Comparison of ENCODE assay signal across 10 cellular contexts in genomic region chr3:111012388-111013248, GRCh38. TPM values are rescaled to one million over a fixed set of nuclear protein-coding genes. Genes with fewer than 3 reads are reported as not detected.
DNase-seq lines count a peak whose midpoint lies in the region; ATAC-seq, FAIRE-seq and TF ChIP-seq lines count a peak whose summit lies in the region.
"Had no signal": no experiment of that assay in that cellular context is flagged by ENCODE, and none has a peak within 500 bp of the region (broad histone marks: within the 10 kb centered on the region; RNA-seq: fewer than 3 reads in every experiment).

No MANE protein-coding gene starts in this region.

- no peak overlapping the region for H3K23ac ChIP-seq in mesendoderm (ENCODE audit: low read length)

- H3K27me3 ChIP-seq in DND-41 (ENCODE audit: insufficient read depth, low read length, poor library complexity) (no peaks in the 10 kb centered on the region), GM12878 (replicated peaks in 1 of 2; ENCODE audit: control insufficient read depth in 2 of 2, insufficient read depth in 2 of 2, low read length in 1 of 2) (no peaks in the 10 kb centered on the region), mesendoderm (ENCODE audit: insufficient read depth, low read length, poor library complexity) (no peaks in the 10 kb centered on the region)

- SMC1A ChIA-PET in GM12878 (lab: Charles Lee; ENCODE audit: uncharacterized antibody, unreplicated experiment): no interaction called here

- CTCF ChIA-PET in GM12878 (lab: Yijun Ruan, JAX): interaction anchor here (0.5 to 1.3 kb wide), 2 partner anchors 55 to 71 kb away, joined by 3 to 4 read pairs; no protein-coding TSS in a partner anchor

- H2BK120ac ChIP-seq in mesendoderm (ENCODE audit: low read depth, low read length): no peak overlapping the region

- H4K5ac ChIP-seq in mesendoderm (ENCODE audit: low read length): no peak overlapping the region

- H2BK5ac ChIP-seq in mesendoderm (ENCODE audit: low read length): no peak overlapping the region

- H3K4ac ChIP-seq in mesendoderm (ENCODE audit: low read depth, low read length): no peak overlapping the region

- peak; percentile 65 for ATAC-seq in DND-41 (ENCODE audit: insufficient read depth, low read depth)
- ATAC-seq in GM12878: peak; percentile 40; the same call in 1 of the 3 replicates
- ATAC-seq in HG02973 (IDR thresholded peaks at IDR 0.05; ENCODE audit: unreplicated experiment): no peak

- no peaks in the 10 kb centered on the region for H3K79me1 ChIP-seq in mesendoderm (ENCODE audit: low read length)

- TF ChIP-seq RAD21 in GM12878 (IDR thresholded peaks at IDR 0.05; ENCODE audit: insufficient read depth, low read depth, low read length): peak; percentile 25; the same call in 1 of the 2 replicates

- no peak overlapping the region for H3K4me2 ChIP-seq in DND-41 (ENCODE audit: insufficient read depth, low read length)
- H3K4me2 ChIP-seq in GM12878 (ENCODE audit: control insufficient read depth, insufficient read depth): no peak overlapping the region
- H3K4me2 ChIP-seq in mesendoderm (ENCODE audit: low read length): no peak overlapping the region

- H4K20me1 ChIP-seq in DND-41 (ENCODE audit: insufficient read depth, low read length) (no peaks in the 10 kb centered on the region), GM12878 (ENCODE audit: control insufficient read depth, insufficient read depth) (no peaks in the 10 kb centered on the region)

- no peaks in the 10 kb centered on the region for H3K36me3 ChIP-seq in DND-41 (ENCODE audit: insufficient read depth, low read length)
- H3K36me3 ChIP-seq in GM12878 (ENCODE audit: control insufficient read depth in 2 of 2, insufficient read depth in 2 of 2, low read length in 1 of 2): no peaks in the 10 kb centered on the region
- no peaks in the 10 kb centered on the region for H3K36me3 ChIP-seq in mesendoderm (ENCODE audit: control insufficient read depth, insufficient read depth, low read length)

- intact Hi-C loops in GM12878 (cut with micrococcal nuclease; ENCODE audit: unreplicated experiment) (no loop called here), lower leg skin (cut with DNase I; ENCODE audit: low total_unique reads) (no loop called here)

- no peak overlapping the region for H3K18ac ChIP-seq in mesendoderm (ENCODE audit: low read length)

- RAD21 ChIA-PET in GM12878 (lab: Charles Lee; ENCODE audit: unreplicated experiment): no interaction called here

- peak; percentile 24 for DNase-seq in DND-41
- peak; percentile 74 for DNase-seq in HuH-7 (ENCODE audit: low spot score)
- DNase-seq in GM12878 (ENCODE audit: low read depth, low spot score): no peak
- peak; percentile 59 for DNase-seq in mesendoderm
- DNase-seq in T1000 (lab: John Stamatoyannopoulos, UW): no peak
- no peak for DNase-seq in lower leg skin (ENCODE audit: low spot score in 2 of 2)
- DNase-seq in NCI-H1105 (lab: John Stamatoyannopoulos, UW): no peak
- DNase-seq: activated effector memory CD4-positive, alpha-beta T cell treated with anti-CD3 and anti-CD28 coated beads, Interleukin-2, amount 50 U/mL, for 16 hours; GOT3 had no signal

- no peaks in the 10 kb centered on the region for H3K79me2 ChIP-seq in DND-41 (ENCODE audit: insufficient read depth, low read length)
- H3K79me2 ChIP-seq in GM12878 (ENCODE audit: control insufficient read depth, insufficient read depth, low read length): no peaks in the 10 kb centered on the region
- no peaks in the 10 kb centered on the region for H3K79me2 ChIP-seq in mesendoderm (ENCODE audit: control insufficient read depth, insufficient read depth, low read length)

- WGBS in GM12878 (ENCODE audit: insufficient coverage, insufficient replicate concordance, low lambda C conversion rate, missing lambda C conversion rate): 7% methylated on average over 6 of the region's 7 CpGs
- WGBS in mesendoderm (ENCODE audit: extremely low coverage, insufficient coverage, low lambda C conversion rate): no CpG with 5 or more reads among the region's 7 CpGs
- WGBS in lower leg skin, 2 donors: 56 to 72% methylated on average over 6 to 7 of the region's 7 CpGs

- H3K27ac ChIP-seq in DND-41 (ENCODE audit: low read length) (no peak overlapping the region), GM12878 (ENCODE audit: control insufficient read depth, insufficient read depth) (no peak overlapping the region), mesendoderm (ENCODE audit: low read depth, low read length) (no peak overlapping the region)

- H2BK15ac ChIP-seq in mesendoderm (replicated peaks; ENCODE audit: low read depth): no peak overlapping the region

- no peaks in the 10 kb centered on the region for H3K4me1 ChIP-seq in DND-41 (ENCODE audit: insufficient read depth, low read length)
- no peaks in the 10 kb centered on the region for H3K4me1 ChIP-seq in GM12878 (ENCODE audit: control insufficient read depth, insufficient read depth, low read length)
- no peaks in the 10 kb centered on the region for H3K4me1 ChIP-seq in mesendoderm (ENCODE audit: control insufficient read depth, low read depth, low read length)

- H2AFZ ChIP-seq in DND-41 (ENCODE audit: low read depth, low read length) (no peak overlapping the region), GM12878 (ENCODE audit: control insufficient read depth, low read depth, low read length) (no peak overlapping the region)

- TF ChIP-seq EP300 in GM12878 (IDR thresholded peaks at IDR 0.05; ENCODE audit: borderline replicate concordance in 1 of 2, control insufficient read depth in 1 of 2, low read depth in 2 of 2, low read length in 2 of 2): no peak

- POLR2A ChIA-PET in GM12878 (lab: Charles Lee): no interaction called here

- H3K4me3 ChIP-seq in DND-41 (ENCODE audit: low read depth in 1 of 2, low read length in 2 of 2) (no peak overlapping the region), GM12878 (no peak overlapping the region), mesendoderm (ENCODE audit: low read length) (no peak overlapping the region), lower leg skin (ENCODE audit: low read depth, poor library complexity, severe bottlenecking) (no peak overlapping the region)

- FAIRE-seq in GM12878 (lab: Jason Lieb, UNC): no peak

- no peaks in the 10 kb centered on the region for H3K9me3 ChIP-seq in DND-41 (ENCODE audit: insufficient read depth, low read length, severe bottlenecking)
- no peaks in the 10 kb centered on the region for H3K9me3 ChIP-seq in GM12878 (replicated peaks; ENCODE audit: control insufficient read depth, insufficient read depth, low read length)

- no TSS peak for BruUV-seq in GM12878 (replicated peaks; lab: Mats Ljungman, UMichigan)

- TF ChIP-seq CTCF in DND-41 (IDR thresholded peaks at IDR 0.05; ENCODE audit: borderline replicate concordance, extremely low read depth, low read length, poor library complexity, severe bottlenecking): peak; percentile 58
- no peak for TF ChIP-seq CTCF in GM12878 (IDR thresholded peaks at IDR 0.05 in 2 of 3, conservative IDR thresholded peaks at IDR 0.05 in 1 of 3; ENCODE audit: control insufficient read depth in 2 of 3, extremely low read depth in 1 of 3, insufficient read depth in 1 of 3, low read depth in 3 of 3, low read length in 3 of 3)
- TF ChIP-seq CTCF in lower leg skin (IDR thresholded peaks at IDR 0.05): no peak

- no peak overlapping the region for H3K9ac ChIP-seq in DND-41 (ENCODE audit: low read depth, low read length)
- no peak overlapping the region for H3K9ac ChIP-seq in GM12878 (ENCODE audit: control insufficient read depth, insufficient read depth, low read length)
- H3K9ac ChIP-seq in mesendoderm (ENCODE audit: low read length): no peak overlapping the region

- H3K56ac ChIP-seq in mesendoderm (ENCODE audit: low read length): no peak overlapping the region

- no peak overlapping the region for H2AK5ac ChIP-seq in mesendoderm (ENCODE audit: low read length)

- H4K8ac ChIP-seq in mesendoderm (ENCODE audit: low read depth, low read length): no peak overlapping the region

- TF ChIP-seq POLR2A in GM12878 (IDR thresholded peaks at IDR 0.05; ENCODE audit: low read depth, low read length) (no peak), lower leg skin (IDR thresholded peaks at IDR 0.05) (no peak)

- in situ Hi-C loops in GM12878 (cut with MboI): no loop called here

TF ChIP-seq in GM12878, 131 proteins besides CTCF, POLR2A, EP300 and RAD21 (continues in another document):
- TF ChIP-seq SP1 (IDR thresholded peaks at IDR 0.05; ENCODE audit: low read depth, low read length): no peak
- TF ChIP-seq SREBF1 (IDR thresholded peaks at IDR 0.05; ENCODE audit: low read length): no peak
- no peak for TF ChIP-seq IKZF2 (IDR thresholded peaks at IDR 0.05)
- TF ChIP-seq RFX5 (IDR thresholded peaks at IDR 0.05; ENCODE audit: low read depth, low read length): no peak
- TF ChIP-seq SMAD5 (IDR thresholded peaks at IDR 0.05; ENCODE audit: low read depth): no peak

RNA-seq across cellular contexts. Expression of gene NECTIN3, which starts 59.0 kb away (rescaled TPM):
- not detected in 2 replicates for total RNA-seq in GM12878 (2013; cell fraction: nucleolus; rRNA removed)
- total RNA-seq in GM12878 (2014; rRNA removed): not detected in 2 replicates
- not detected in 2 replicates for total RNA-seq in GM12878 (2014; rRNA removed; fragmentation: Illumina TruSeq; extraction: Trizol)
- total RNA-seq in GM12878 (2021): 0.21 TPM in 1 of 2 replicates, not detected in the other
- not detected for polyA plus RNA-seq in GM12878 (2011; ENCODE audit: low read depth)
- polyA plus RNA-seq in GM12878 (2011; rRNA removed): not detected in 2 replicates
- polyA plus RNA-seq in GM12878 (2011; cell fraction: cytosol; rRNA removed): not detected in 2 replicates
- polyA plus RNA-seq in GM12878 (2011; cell fraction: nucleus; rRNA removed): not detected in 2 replicates
- polyA plus RNA-seq in GM12878 (2012): not detected in 2 replicates
- polyA plus RNA-seq in GM12878 (2014; fragmentation: Illumina TruSeq; extraction: Trizol): not detected in 2 replicates
- polyA plus RNA-seq in GM12878 (2014; fragmentation: Nextera tagmentation; extraction: Ambion mirVana): not detected
- polyA plus RNA-seq in GM12878 (2014; rRNA removed): not detected in 2 replicates
- polyA plus RNA-seq in GM12878 (2016; fragmentation: Nextera tagmentation; extraction: Ambion mirVana): not detected
- polyA minus RNA-seq in GM12878 (2011; rRNA and poly(A)+ RNA removed): not detected in 2 replicates
- polyA minus RNA-seq in GM12878 (2011; cell fraction: cytosol; rRNA and poly(A)+ RNA removed): not detected in 2 replicates
- not detected in 2 replicates for polyA minus RNA-seq in GM12878 (2011; cell fraction: nucleus; rRNA and poly(A)+ RNA removed)
- 14.5 TPM for polyA plus RNA-seq in mesendoderm (2013, experiment 1 of 2)
- polyA plus RNA-seq in mesendoderm (2013, experiment 2 of 2): 14.2 TPM
- 1 to 10 TPM; 4.4 to 7.1 (median 5.8) TPM for total RNA-seq in lower leg skin

Comparison
In these comparisons a context has a peak if more than half of its experiments do, and no peak if none do; other contexts are left out.
1. DNase-seq: peak in DND-41 (single experiment), HuH-7 (single experiment) and mesendoderm (single experiment); none in GM12878 (single experiment), T1000 (single experiment), lower leg skin (0 of 2) and NCI-H1105 (single experiment).
2. RNA of gene NECTIN3, which starts 59.0 kb away (total RNA-seq): 4.4 to 7.1 TPM in lower leg skin; 0.21 TPM in GM12878; every median in the first group is over 4 times any median in the second.